ENCODE assay signal across 20 cellular contexts in the genomic region with DNA sequence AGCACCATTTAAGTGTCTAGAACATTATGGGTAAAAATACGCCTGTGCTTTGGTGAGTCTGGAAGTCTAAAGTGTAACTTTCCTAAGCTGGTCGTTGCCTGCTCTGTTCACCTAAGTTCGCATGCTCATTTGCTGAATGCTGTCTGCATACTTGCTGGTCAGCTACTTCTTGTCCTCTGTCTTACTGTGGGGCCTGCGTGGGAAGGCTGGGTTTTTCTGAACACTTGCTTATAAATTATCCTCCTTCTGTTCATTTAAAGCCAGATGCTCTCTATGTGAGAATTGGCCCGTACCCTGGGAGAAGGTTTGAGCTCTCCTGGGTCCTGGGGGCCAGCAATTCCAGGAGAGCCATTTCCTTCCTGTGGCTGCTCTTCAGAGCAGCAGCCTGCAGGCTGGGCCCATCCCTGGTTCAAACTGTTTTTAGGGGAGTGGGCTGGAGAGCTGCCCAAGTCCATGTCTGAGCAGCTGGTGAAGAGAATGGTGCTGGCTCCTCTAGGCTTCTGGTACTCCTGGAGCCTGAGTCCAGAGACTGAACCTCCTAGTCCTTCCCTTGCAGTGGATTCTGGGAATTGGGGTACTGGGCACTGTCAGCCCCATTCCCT.
DNase-seq lines count a peak whose midpoint lies in the region; TF ChIP-seq lines count a peak whose summit lies in the region.
"Had no signal": no experiment of that assay in that cellular context is flagged by ENCODE, and none has a peak within 500 bp of the region (broad histone marks: within the 10 kb centered on the region; RNA-seq: fewer than 3 reads in every experiment).

No MANE protein-coding gene starts in this region.

- H3K27ac ChIP-seq in A673 (ENCODE audit: low read depth, low read length, poor library complexity, severe bottlenecking) (peak overlapping the region; percentile 48), mesenchymal stem cell (ENCODE audit: low read length, poor library complexity, severe bottlenecking) (no peak overlapping the region), stomach (no peak overlapping the region), ovary (no peak overlapping the region)

- TF ChIP-seq CTCF in A673 (conservative IDR thresholded peaks at IDR 0.05; ENCODE audit: low read depth, low read length): no peak
- TF ChIP-seq CTCF in stomach (IDR thresholded peaks at IDR 0.05): no peak
- TF ChIP-seq CTCF in ovary (IDR thresholded peaks at IDR 0.05): no peak

- no peak overlapping the region for H3K4me3 ChIP-seq in A673 (ENCODE audit: low read depth, low read length, poor library complexity, severe bottlenecking)
- no peak overlapping the region for H3K4me3 ChIP-seq in mesenchymal stem cell (ENCODE audit: insufficient read depth in 1 of 2, low read depth in 1 of 2, low read length in 2 of 2)
- no peak overlapping the region for H3K4me3 ChIP-seq in MG63
- H3K4me3 ChIP-seq in stomach: no peak overlapping the region
- H3K4me3 ChIP-seq in ovary: no peak overlapping the region
- H3K4me3 ChIP-seq: heart left ventricle had no signal

- POLR2A ChIA-PET in A673 (lab: Charles Lee; ENCODE audit: low non-redundant PET): no interaction called here

- H2BK12ac ChIP-seq in mesenchymal stem cell (ENCODE audit: low read length in 2 of 2): no peak overlapping the region

- peaks cover 41% of the 10 kb centered on the region for H3K79me1 ChIP-seq in mesenchymal stem cell (replicated peaks; ENCODE audit: low read length, poor library complexity, severe bottlenecking)

- TF ChIP-seq EP300 in stomach (IDR thresholded peaks at IDR 0.05) (no peak), ovary (IDR thresholded peaks at IDR 0.05) (no peak)

- H3K18ac ChIP-seq in mesenchymal stem cell (ENCODE audit: low read depth in 1 of 2, low read length in 2 of 2): no peak overlapping the region

- WGBS in mesenchymal stem cell: 69% methylated on average over 5 of the region's 5 CpGs
- 68 to 83% (median 79%) methylated on average over 5 of the region's 5 CpGs for WGBS in stomach, 5 donors
- 49 to 61% (median 50%) methylated on average over 5 of the region's 5 CpGs for WGBS in ovary, 3 donors

- H2BK5ac ChIP-seq in mesenchymal stem cell (ENCODE audit: low read depth, low read length, poor library complexity, severe bottlenecking): no peak overlapping the region

- H3K4me2 ChIP-seq in mesenchymal stem cell (ENCODE audit: low read length, poor library complexity, severe bottlenecking): no peak overlapping the region

- H2BK15ac ChIP-seq in mesenchymal stem cell (ENCODE audit: low read depth, poor library complexity, severe bottlenecking): no peak overlapping the region

- CTCF ChIA-PET in A673 (lab: Charles Lee): no interaction called here

- no peak overlapping the region for H4K8ac ChIP-seq in mesenchymal stem cell (ENCODE audit: low read length)

- no peak overlapping the region for H3K9ac ChIP-seq in mesenchymal stem cell (ENCODE audit: low read length)

- no peaks in the 10 kb centered on the region for H3K27me3 ChIP-seq in A673 (replicated peaks; ENCODE audit: insufficient read depth, low read depth, low read length, poor library complexity)
- no peaks in the 10 kb centered on the region for H3K27me3 ChIP-seq in mesenchymal stem cell (ENCODE audit: control insufficient read depth in 1 of 2, insufficient read depth in 1 of 2, low read length in 2 of 2)
- H3K27me3 ChIP-seq in MG63: no peaks in the 10 kb centered on the region
- H3K27me3 ChIP-seq in stomach: no peaks in the 10 kb centered on the region
- no peaks in the 10 kb centered on the region for H3K27me3 ChIP-seq in ovary
- H3K27me3 ChIP-seq: heart left ventricle had no signal

- no peak overlapping the region for H2BK120ac ChIP-seq in mesenchymal stem cell (ENCODE audit: low read depth, low read length)

- H3K4ac ChIP-seq in mesenchymal stem cell (ENCODE audit: low read depth in 1 of 2, low read length in 2 of 2): no peak overlapping the region

- H3K4me1 ChIP-seq in A673 (ENCODE audit: insufficient read depth, low read length, poor library complexity, severe bottlenecking): peaks cover 72% of the 10 kb centered on the region
- peaks cover 33% of the 10 kb centered on the region for H3K4me1 ChIP-seq in mesenchymal stem cell (ENCODE audit: control insufficient read depth, insufficient read depth, low read depth, low read length)
- peaks cover 20 to 84% (median 59%) of the 10 kb centered on the region in 4 donors for H3K4me1 ChIP-seq in stomach
- H3K4me1 ChIP-seq in ovary (ENCODE audit: insufficient read depth): peaks cover 20% of the 10 kb centered on the region

- intact Hi-C loops in A673 (cut with micrococcal nuclease; ENCODE audit: unreplicated experiment) (no loop called here), stomach (cut with DNase I; ENCODE audit: low total_unique reads) (no loop called here), ovary (cut with DNase I) (no loop called here)

- no peak for DNase-seq in A673 (ENCODE audit: low spot score)
- DNase-seq in G401 (ENCODE audit: low spot score): peak; percentile 66
- peak; percentile 42 for DNase-seq in astrocyte of the hippocampus (ENCODE audit: low read depth, low spot score)
- peak; percentile 41 for DNase-seq in mesenchymal stem cell
- DNase-seq in MG63: no peak
- DNase-seq in activated CD4-positive, alpha-beta T cell treated with anti-CD3 and anti-CD28 coated beads, Interleukin-2, amount 50 U/mL, for 1 hour: no peak
- DNase-seq in stomach: no peak
- no peak for DNase-seq in ovary
- DNase-seq: ACHN; activated CD4-positive, alpha-beta T cell treated with anti-CD3 and anti-CD28 coated beads, Interleukin-2, amount 10 ng/mL, durations not matched to agents 24 days and 14 days; activated CD8-positive, alpha-beta memory T cell treated with anti-CD3 and anti-CD28 coated beads, Interleukin-2, amount 50 U/mL, for 48 hours; activated gamma-delta T cell; amniotic stem cell; CD8-positive, alpha-beta T cell; NCI-H1930; SHP77; small intestine; stimulated activated CD4-positive, alpha-beta T cell treated with anti-CD3 and anti-CD28 coated beads, Interleukin-4, amount 100 ng/mL, for 24 hours; T-cell had no signal

- H3K23ac ChIP-seq in mesenchymal stem cell (ENCODE audit: low read length in 2 of 2): no peak overlapping the region

- in situ Hi-C loops in G401 (cut with HindIII; ENCODE audit: low sequenced_read_pairs): no loop called here

- no TSS peak for BruUV-seq in A673 (replicated peaks; lab: Mats Ljungman, UMichigan)

- H2AFZ ChIP-seq in mesenchymal stem cell (ENCODE audit: low read depth, low read length): no peak overlapping the region

- H3K36me3 ChIP-seq in A673 (ENCODE audit: insufficient read depth, low read length, poor library complexity, severe bottlenecking): no peaks in the 10 kb centered on the region
- peaks cover 0 to 3% of the 10 kb centered on the region in 2 experiments for H3K36me3 ChIP-seq in mesenchymal stem cell (ENCODE audit: control insufficient read depth in 1 of 2, insufficient read depth in 2 of 2, low read depth in 1 of 2, low read length in 2 of 2)
- H3K36me3 ChIP-seq in MG63: peaks cover 18% of the 10 kb centered on the region
- no peaks in the 10 kb centered on the region for H3K36me3 ChIP-seq in stomach
- no peaks in the 10 kb centered on the region for H3K36me3 ChIP-seq in ovary
- H3K36me3 ChIP-seq: heart left ventricle had no signal

- TF ChIP-seq POLR2A in stomach (IDR thresholded peaks at IDR 0.05) (no peak), ovary (IDR thresholded peaks at IDR 0.05) (no peak)

- H2AK5ac ChIP-seq in mesenchymal stem cell (ENCODE audit: low read length, severe bottlenecking): no peak overlapping the region

- no peak overlapping the region for H4K91ac ChIP-seq in mesenchymal stem cell (ENCODE audit: low read length)

- H3K9me3 ChIP-seq in A673 (ENCODE audit: low read depth, low read length, poor library complexity, severe bottlenecking): no peaks in the 10 kb centered on the region
- no peaks in the 10 kb centered on the region for H3K9me3 ChIP-seq in mesenchymal stem cell (ENCODE audit: control insufficient read depth, low read length)
- H3K9me3 ChIP-seq in MG63: no peaks in the 10 kb centered on the region
- H3K9me3 ChIP-seq in stomach: no peaks in the 10 kb centered on the region
- no peaks in the 10 kb centered on the region for H3K9me3 ChIP-seq in ovary
- H3K9me3 ChIP-seq: heart left ventricle had no signal

- no peak overlapping the region for H3K14ac ChIP-seq in mesenchymal stem cell (ENCODE audit: low read length in 2 of 2)

Comparison
In these comparisons a context has a peak if more than half of its experiments do, and no peak if none do; other contexts are left out.
1. DNase-seq: peak in G401 (single experiment), astrocyte of the hippocampus (single experiment) and mesenchymal stem cell (single experiment); none in A673 (single experiment), MG63 (single experiment), activated CD4-positive, alpha-beta T cell treated with anti-CD3 and anti-CD28 coated beads, Interleukin-2, amount 50 U/mL, for 1 hour (single experiment), stomach (single experiment) and ovary (0 of 5).